Comparison of ENCODE assay signal across 22 cellular contexts in the genomic region with DNA sequence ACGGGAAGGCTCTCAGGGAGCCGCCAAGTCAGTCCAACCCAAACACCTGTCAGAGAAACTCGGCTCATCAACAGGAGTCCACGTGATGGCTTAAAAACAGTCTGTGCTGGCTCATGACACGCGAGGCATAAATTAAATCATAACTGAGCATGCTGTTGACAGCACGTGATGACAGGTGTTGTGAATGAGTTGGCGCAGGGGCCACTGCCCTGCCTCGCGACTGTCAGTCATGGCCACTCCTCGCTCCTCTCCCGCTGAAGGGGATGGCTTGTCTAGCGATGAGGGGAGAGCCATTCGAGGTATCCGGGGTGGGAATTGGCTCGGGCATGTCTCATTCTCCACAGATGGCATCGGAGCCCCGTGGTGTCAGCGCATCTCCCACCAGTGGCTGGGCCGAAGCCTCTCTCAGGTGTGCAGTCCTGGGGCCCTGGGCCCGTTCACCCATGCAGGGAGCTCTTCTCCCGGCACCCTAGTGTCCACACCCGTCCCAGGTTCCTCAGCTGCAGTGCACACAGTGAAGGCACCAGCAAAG.
"Had no signal": no experiment of that assay in that cellular context is flagged by ENCODE, and none has a peak within 500 bp of the region (broad histone marks: within the 10 kb centered on the region; RNA-seq: fewer than 3 reads in every experiment).

No MANE protein-coding gene starts in this region.

- H3K4me1 ChIP-seq: pancreas, prostate gland, testis, upper lobe of right lung had no signal

- H3K9me3 ChIP-seq: neutrophil, pancreas, prostate gland, testis, tibial nerve, upper lobe of right lung, vagina had no signal

- H3K36me3 Mint-ChIP-seq: naive B cell; stimulated activated naive B cell treated with anti-CD40 and anti-IgM and Interleukin-4, amounts not matched to agents 10 μg/mL and 1 μg/mL and 100 μg/mL, for 72 hours had no signal

- H3K36me3 ChIP-seq: neutrophil, pancreas, prostate gland, tibial nerve, upper lobe of right lung, vagina had no signal

- H3K4me3 ChIP-seq: hepatocyte, pancreas, prostate gland, testis, tibial nerve, upper lobe of right lung, vagina had no signal

- H3K27ac Mint-ChIP-seq: dendritic cell treated with granulocyte-macrophage colony-stimulating factor and Interleukin-4, amounts not matched to agents 40 ng/mL and 50 ng/mL, for 4 days; effector memory CD8-positive, alpha-beta T cell; naive B cell; nephron; stimulated activated naive B cell treated with anti-CD40 and anti-IgM and Interleukin-4, amounts not matched to agents 10 μg/mL and 1 μg/mL and 100 μg/mL, for 72 hours; stimulated activated naive CD8-positive, alpha-beta T cell treated with anti-CD3 and anti-CD28 coated beads, Interleukin-15, amount 100 ng/mL, for 72 hours had no signal

- ATAC-seq: effector memory CD8-positive, alpha-beta T cell; pancreas; sciatic nerve; stimulated activated naive B cell treated with anti-CD40 and anti-IgM and Interleukin-4, amounts not matched to agents 10 μg/mL and 1 μg/mL and 100 μg/mL, for 72 hours; stimulated activated naive CD8-positive, alpha-beta T cell treated with anti-CD3 and anti-CD28 coated beads, Interleukin-15, amount 100 ng/mL, for 72 hours; upper lobe of right lung had no signal

- H3K4me3 Mint-ChIP-seq: dendritic cell treated with granulocyte-macrophage colony-stimulating factor and Interleukin-4, amounts not matched to agents 40 ng/mL and 50 ng/mL, for 4 days; effector memory CD8-positive, alpha-beta T cell; naive B cell; stimulated activated naive B cell treated with anti-CD40 and anti-IgM and Interleukin-4, amounts not matched to agents 10 μg/mL and 1 μg/mL and 100 μg/mL, for 72 hours; stimulated activated naive CD8-positive, alpha-beta T cell treated with anti-CD3 and anti-CD28 coated beads, Interleukin-15, amount 100 ng/mL, for 72 hours had no signal

- H3K27ac ChIP-seq: epithelial cell of prostate, hepatocyte, neutrophil, pancreas, prostate gland, testis, tibial nerve, upper lobe of right lung, vagina had no signal

- DNase-seq: effector memory CD8-positive, alpha-beta T cell; foreskin melanocyte; head of caudate nucleus; kidney glomerular epithelial cell; mesendoderm; naive B cell; pancreas; stimulated activated CD4-positive, alpha-beta T cell treated with anti-CD3 and anti-CD28 coated beads, Interleukin-2, amount 100 ng/mL, for 24 hours; stimulated activated CD4-positive, alpha-beta T cell treated with anti-CD3 and anti-CD28 coated beads, Interleukin-4, amount 100 ng/mL, for 4 hours; stimulated activated naive B cell treated with anti-CD40 and anti-IgM and Interleukin-4, amounts not matched to agents 10 μg/mL and 1 μg/mL and 100 μg/mL, for 72 hours; stimulated activated naive CD8-positive, alpha-beta T cell treated with anti-CD3 and anti-CD28 coated beads, Interleukin-15, amount 100 ng/mL, for 72 hours; testis; upper lobe of right lung had no signal

- H3K9me3 Mint-ChIP-seq: dendritic cell treated with granulocyte-macrophage colony-stimulating factor and Interleukin-4, amounts not matched to agents 40 ng/mL and 50 ng/mL, for 4 days; effector memory CD8-positive, alpha-beta T cell; nephron; stimulated activated naive B cell treated with anti-CD40 and anti-IgM and Interleukin-4, amounts not matched to agents 10 μg/mL and 1 μg/mL and 100 μg/mL, for 72 hours; stimulated activated naive CD8-positive, alpha-beta T cell treated with anti-CD3 and anti-CD28 coated beads, Interleukin-15, amount 100 ng/mL, for 72 hours had no signal

- H3K27me3 ChIP-seq: testis, vagina had no signal

- H3K4me1 Mint-ChIP-seq: stimulated activated naive CD8-positive, alpha-beta T cell treated with anti-CD3 and anti-CD28 coated beads, Interleukin-15, amount 100 ng/mL, for 72 hours had no signal
